19 cellular contexts compared by ENCODE assay signal in the genomic region with DNA sequence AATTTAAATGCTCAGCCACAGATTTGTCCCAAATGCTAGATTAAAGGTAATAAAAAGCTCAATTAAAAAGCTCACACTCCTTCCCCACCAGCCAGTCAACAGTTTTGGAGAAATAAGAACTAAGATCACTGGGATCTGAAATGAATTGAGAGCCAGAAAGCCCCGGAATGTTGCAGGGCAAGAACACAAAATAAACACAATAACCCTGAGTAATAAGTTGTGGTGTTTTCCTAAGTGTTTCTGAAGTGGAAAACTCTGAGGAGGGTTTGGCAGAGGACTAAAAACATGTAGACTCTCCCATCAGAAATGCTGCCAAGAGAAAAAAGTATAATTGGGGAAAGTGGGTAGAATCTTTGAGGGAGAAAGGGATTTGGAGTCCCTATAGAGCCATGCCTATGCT.
DNase-seq lines count a peak whose midpoint lies in the region; FAIRE-seq and TF ChIP-seq lines count a peak whose summit lies in the region.
"Had no signal": no experiment of that assay in that cellular context is flagged by ENCODE, and none has a peak within 500 bp of the region (broad histone marks: within the 10 kb centered on the region; RNA-seq: fewer than 3 reads in every experiment).

No MANE protein-coding gene starts in this region.

- no peaks in the 10 kb centered on the region for H3K4me1 ChIP-seq in endothelial cell of umbilical vein (ENCODE audit: control insufficient read depth, extremely low read depth, insufficient read depth, low read length)
- H3K4me1 ChIP-seq in mesenchymal stem cell (ENCODE audit: control insufficient read depth, insufficient read depth, low read depth, low read length): no peaks in the 10 kb centered on the region

- H2AK5ac ChIP-seq in mesenchymal stem cell (ENCODE audit: low read length, severe bottlenecking): no peak overlapping the region

- H3K9ac ChIP-seq in endothelial cell of umbilical vein (replicated peaks; ENCODE audit: extremely low read depth, insufficient read depth, low read length) (no peak overlapping the region), mesenchymal stem cell (ENCODE audit: low read length) (no peak overlapping the region)

- H3K4me2 ChIP-seq in endothelial cell of umbilical vein (ENCODE audit: insufficient read depth, low read length) (no peak overlapping the region), mesenchymal stem cell (ENCODE audit: low read length, poor library complexity, severe bottlenecking) (no peak overlapping the region)
- H3K4me2 ChIP-seq: smooth muscle cell had no signal

- POLR2A ChIA-PET in endothelial cell of umbilical vein (lab: Charles Lee): no interaction called here

- dilution Hi-C loops in endothelial cell of umbilical vein (cut with MboI; ENCODE audit: extremely low pct_ligation_motif_present, low sequenced_read_pairs): no loop called here

- H3K27ac Mint-ChIP-seq in HFFc6: no peak overlapping the region
- H3K27ac Mint-ChIP-seq: endodermal cell, nephron progenitor cell had no signal

- no peak overlapping the region for H3K23ac ChIP-seq in mesenchymal stem cell (ENCODE audit: low read length in 2 of 2)

- no peak overlapping the region for H2BK12ac ChIP-seq in mesenchymal stem cell (ENCODE audit: low read length in 2 of 2)

- TF ChIP-seq CTCF in HFFc6 (IDR thresholded peaks at IDR 0.05) (no peak), endothelial cell of umbilical vein (IDR thresholded peaks at IDR 0.05; ENCODE audit: extremely low read depth in 1 of 2, insufficient read depth in 1 of 2, low read depth in 1 of 2, low read length in 2 of 2) (no peak), lower leg skin (IDR thresholded peaks at IDR 0.05) (no peak)

- BruUV-seq in endothelial cell of umbilical vein (replicated peaks; lab: Mats Ljungman, UMichigan): no TSS peak

- intact Hi-C loops in endothelial cell of umbilical vein (cut with micrococcal nuclease): no loop called here
- intact Hi-C loops in lower leg skin (cut with DNase I; ENCODE audit: low total_unique reads): no loop called here

- no peaks in the 10 kb centered on the region for H3K9me1 ChIP-seq in endothelial cell of umbilical vein (replicated peaks; ENCODE audit: control insufficient read depth, extremely low read depth, insufficient read depth, low read length)

- no peak overlapping the region for H2BK15ac ChIP-seq in mesenchymal stem cell (ENCODE audit: low read depth, poor library complexity, severe bottlenecking)

- no peak overlapping the region for H2BK5ac ChIP-seq in mesenchymal stem cell (ENCODE audit: low read depth, low read length, poor library complexity, severe bottlenecking)

- H2AFZ ChIP-seq in endothelial cell of umbilical vein (ENCODE audit: low read depth, low read length): no peak overlapping the region
- H2AFZ ChIP-seq in mesenchymal stem cell (ENCODE audit: low read depth, low read length): no peak overlapping the region

- no CpG with 5 or more reads among the region's 1 CpG for WGBS in mesenchymal stem cell
- WGBS in lower leg skin, 2 donors: 6 to 28% methylated on average over 1 of the region's 1 CpG

- DNase-seq in AG08395 (ENCODE audit: low spot score) (peak; percentile 17), HFFc6 (peak; percentile 6), endothelial cell of umbilical vein (ENCODE audit: low read depth, low spot score) (peak; percentile 26), mesenchymal stem cell (peak; percentile 14), lower leg skin (ENCODE audit: low spot score in 2 of 2) (no peak), D341Med (ENCODE audit: low spot score) (no peak), RKO (ENCODE audit: low spot score) (no peak)
- DNase-seq in stimulated activated naive CD4-positive, alpha-beta T cell (lab: John Stamatoyannopoulos, UW): no peak
- DNase-seq: activated CD4-positive, alpha-beta T cell treated with anti-CD3 and anti-CD28 coated beads, Interleukin-2, amount 50 U/mL, for 1 hour; activated CD8-positive, alpha-beta memory T cell treated with anti-CD3 and anti-CD28 coated beads, Interleukin-2, amount 50 U/mL, for 4 hours; activated effector memory CD4-positive, alpha-beta T cell treated with Interleukin-2 at 50 U/mL for 16 hours; endodermal cell; foreskin melanocyte; kidney; NCI-H187; nephron progenitor cell; stimulated activated CD8-positive, alpha-beta memory T cell treated with anti-CD3 and anti-CD28 coated beads, Interleukin-4, amount 100 ng/mL, for 48 hours had no signal

- no peak overlapping the region for H3K18ac ChIP-seq in mesenchymal stem cell (ENCODE audit: low read depth in 1 of 2, low read length in 2 of 2)

- H4K8ac ChIP-seq in mesenchymal stem cell (ENCODE audit: low read length): no peak overlapping the region

- H3K27me3 ChIP-seq in endothelial cell of umbilical vein (ENCODE audit: control insufficient read depth in 2 of 2, insufficient read depth in 2 of 2, low read length in 2 of 2) (no peaks in the 10 kb centered on the region), mesenchymal stem cell (ENCODE audit: control insufficient read depth in 1 of 2, insufficient read depth in 1 of 2, low read length in 2 of 2) (no peaks in the 10 kb centered on the region)

- H3K27ac ChIP-seq in endothelial cell of umbilical vein (ENCODE audit: insufficient read depth, low read depth, low read length): no peak overlapping the region
- no peak overlapping the region for H3K27ac ChIP-seq in mesenchymal stem cell (ENCODE audit: low read length, poor library complexity, severe bottlenecking)
- H3K27ac ChIP-seq: RWPE1 had no signal

- H3K9me3 ChIP-seq in endothelial cell of umbilical vein (replicated peaks; ENCODE audit: control insufficient read depth, insufficient read depth, low read length) (no peaks in the 10 kb centered on the region), mesenchymal stem cell (ENCODE audit: control insufficient read depth, low read length) (no peaks in the 10 kb centered on the region)

- no peaks in the 10 kb centered on the region for H4K20me1 ChIP-seq in endothelial cell of umbilical vein (replicated peaks; ENCODE audit: control insufficient read depth, extremely low read depth, insufficient read depth, low read length)

- H4K91ac ChIP-seq in mesenchymal stem cell (ENCODE audit: low read length): no peak overlapping the region

- FAIRE-seq in endothelial cell of umbilical vein (lab: Jason Lieb, UNC): no peak
- FAIRE-seq: kidney had no signal

- peaks cover 32% of the 10 kb centered on the region for H3K4me1 Mint-ChIP-seq in HFFc6 (ENCODE audit: low read depth)
- H3K4me1 Mint-ChIP-seq: endodermal cell, nephron progenitor cell had no signal

- no peak overlapping the region for H3K14ac ChIP-seq in mesenchymal stem cell (ENCODE audit: low read length in 2 of 2)

- H3K4me3 ChIP-seq in endothelial cell of umbilical vein (replicated peaks in 1 of 3; ENCODE audit: insufficient read depth in 1 of 3, low read depth in 1 of 3, low read length in 3 of 3) (no peak overlapping the region), mesenchymal stem cell (ENCODE audit: insufficient read depth in 1 of 2, low read depth in 1 of 2, low read length in 2 of 2) (no peak overlapping the region), lower leg skin (ENCODE audit: low read depth, poor library complexity, severe bottlenecking) (no peak overlapping the region)
- H3K4me3 ChIP-seq: smooth muscle cell had no signal

- H3K79me1 ChIP-seq in mesenchymal stem cell (replicated peaks; ENCODE audit: low read length, poor library complexity, severe bottlenecking): no peaks in the 10 kb centered on the region

- CTCF ChIA-PET in endothelial cell of umbilical vein (lab: Charles Lee): interaction anchor here (0.9 to 3.2 kb wide), 5 partner anchors 9 to 331 kb away, joined by 3 to 12 read pairs (median 4); no protein-coding TSS in a partner anchor

- no peak overlapping the region for H3K4me3 Mint-ChIP-seq in HFFc6
- H3K4me3 Mint-ChIP-seq: endodermal cell, nephron progenitor cell had no signal

- no peaks in the 10 kb centered on the region for H3K36me3 ChIP-seq in endothelial cell of umbilical vein (ENCODE audit: control insufficient read depth in 2 of 2, extremely low read depth in 1 of 2, insufficient read depth in 2 of 2, low read length in 2 of 2)
- H3K36me3 ChIP-seq in mesenchymal stem cell (ENCODE audit: control insufficient read depth in 1 of 2, insufficient read depth in 2 of 2, low read depth in 1 of 2, low read length in 2 of 2): peaks cover 0 to 75% of the 10 kb centered on the region in 2 experiments

- H3K36me3 Mint-ChIP-seq in HFFc6 (ENCODE audit: low read depth): no peaks in the 10 kb centered on the region

- TF ChIP-seq POLR2A in endothelial cell of umbilical vein (IDR thresholded peaks at IDR 0.05; ENCODE audit: low read depth, low read length) (no peak), lower leg skin (IDR thresholded peaks at IDR 0.05) (no peak)

- no peak overlapping the region for H2BK120ac ChIP-seq in mesenchymal stem cell (ENCODE audit: low read depth, low read length)

- no peak overlapping the region for H3K4ac ChIP-seq in mesenchymal stem cell (ENCODE audit: low read depth in 1 of 2, low read length in 2 of 2)

- H3K27me3 Mint-ChIP-seq in HFFc6 (ENCODE audit: insufficient read depth): peaks cover 2% of the 10 kb centered on the region; the same call in 1 of the 2 replicates

- no peaks in the 10 kb centered on the region for H3K9me3 Mint-ChIP-seq in HFFc6
- H3K9me3 Mint-ChIP-seq: endodermal cell, nephron progenitor cell had no signal

- H3K79me2 ChIP-seq in endothelial cell of umbilical vein (ENCODE audit: control insufficient read depth, insufficient read depth, low read length): no peaks in the 10 kb centered on the region

TF ChIP-seq in endothelial cell of umbilical vein, 7 proteins besides CTCF, POLR2A, EP300 and RAD21:
- TF ChIP-seq EZH2 (IDR thresholded peaks at IDR 0.05; ENCODE audit: borderline replicate concordance, low read depth, low read length, severe bottlenecking) (no peak), JUN (IDR thresholded peaks at IDR 0.05; ENCODE audit: borderline replicate concordance, insufficient read depth, insufficient read length, low read depth) (no peak), POLR2AphosphoS5 (IDR thresholded peaks at IDR 0.05; ENCODE audit: insufficient read depth, low read depth, low read length) (no peak), MYC (IDR thresholded peaks at IDR 0.05; ENCODE audit: low read depth, low read length) (no peak), GATA2 (IDR thresholded peaks at IDR 0.05; ENCODE audit: insufficient read depth, insufficient read length, low read depth, low read length) (no peak), FOS (IDR thresholded peaks at IDR 0.05; ENCODE audit: borderline replicate concordance, insufficient read depth, low read length) (no peak)
- TF ChIP-seq, protein P1, sequence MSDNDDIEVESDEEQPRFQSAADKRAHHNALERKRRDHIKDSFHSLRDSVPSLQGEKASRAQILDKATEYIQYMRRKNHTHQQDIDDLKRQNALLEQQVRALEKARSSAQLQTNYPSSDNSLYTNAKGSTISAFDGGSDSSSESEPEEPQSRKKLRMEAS (IDR thresholded peaks at IDR 0.05; ENCODE audit: insufficient read depth, insufficient read length): no peak

Comparison
In these comparisons a context has a peak if more than half of its experiments do, and no peak if none do; other contexts are left out.
1. DNase-seq: peak in AG08395 (single experiment), HFFc6 (single experiment), endothelial cell of umbilical vein (single experiment) and mesenchymal stem cell (single experiment); none in lower leg skin (0 of 2), D341Med (single experiment), RKO (single experiment) and stimulated activated naive CD4-positive, alpha-beta T cell (0 of 6).